11 cellular contexts compared by ENCODE assay signal in the genomic region with DNA sequence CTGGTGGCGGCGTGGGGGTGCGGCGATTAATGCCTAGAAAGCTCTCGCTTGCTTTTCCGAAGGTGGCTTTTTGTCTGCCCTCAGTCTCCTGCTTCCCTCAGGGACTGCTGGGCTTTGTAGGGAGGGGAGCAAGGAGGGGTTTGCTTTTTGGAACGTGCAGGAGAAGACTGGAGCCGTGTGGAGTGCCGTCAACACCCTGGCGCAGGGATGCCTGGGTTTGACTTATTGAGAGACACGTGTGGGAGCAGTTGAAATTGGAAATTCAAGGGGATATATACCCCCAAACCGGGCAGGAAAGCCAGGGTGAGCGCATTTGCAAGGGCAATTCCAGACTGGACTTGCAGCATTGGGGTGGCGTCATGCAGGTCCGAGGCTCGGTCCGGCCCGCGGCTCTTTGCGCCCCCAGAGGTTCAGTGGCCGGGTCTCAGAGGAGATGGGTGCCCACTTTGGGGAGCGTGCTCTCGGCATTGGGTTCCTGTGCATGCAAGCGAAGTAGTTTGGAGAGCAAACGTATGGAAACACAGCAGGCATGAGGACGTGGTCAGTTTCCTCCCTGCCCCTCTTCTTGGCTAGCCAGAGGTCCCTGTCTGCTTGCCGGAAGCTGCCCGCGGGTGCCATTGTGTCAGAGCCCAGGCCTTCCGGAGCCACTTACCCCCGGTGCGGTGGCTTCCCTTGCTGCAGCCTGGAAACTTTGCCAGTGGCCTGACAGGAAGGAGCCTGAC. TPM values are rescaled to one million over a fixed set of nuclear protein-coding genes. Genes with fewer than 3 reads are reported as not detected.
A peak's percentile ranks its signal among the peaks of the same experiment; 100 is the strongest.
DNase-seq lines count a peak whose midpoint lies in the region; ATAC-seq and TF ChIP-seq lines count a peak whose summit lies in the region.
"Had no signal": no experiment of that assay in that cellular context is flagged by ENCODE, and none has a peak within 500 bp of the region (broad histone marks: within the 10 kb centered on the region; RNA-seq: fewer than 3 reads in every experiment).

No MANE protein-coding gene starts in this region.

- H3K4me3 Mint-ChIP-seq in naive thymus-derived CD4-positive, alpha-beta T cell = peak overlapping the region in 5 of 10 donors; percentile 13 to 85 (median 29)
- H3K4me3 Mint-ChIP-seq: stimulated activated effector memory CD8-positive, alpha-beta T cell treated with anti-CD3 and anti-CD28 coated beads, Interleukin-12 subunit alpha, Interleukin-12 subunit beta, amount 100 ng/mL, for 72 hours had no signal

- no peaks in the 10 kb centered on the region for H3K9me2 ChIP-seq in neural cell (ENCODE audit: insufficient read depth, low read length)

- no peak for TF ChIP-seq CTCF in left ventricle myocardium inferior (IDR thresholded peaks at IDR 0.05; ENCODE audit: borderline replicate concordance)
- no peak for TF ChIP-seq CTCF in neural cell (IDR thresholded peaks at IDR 0.05; ENCODE audit: poor library complexity, severe bottlenecking)

- H3K79me2 ChIP-seq in neural cell (replicated peaks; ENCODE audit: insufficient read depth, low read length) = peaks cover 71% of the 10 kb centered on the region

- 6 to 7% methylated on average over 32 of the region's 32 CpGs for WGBS in ectodermal cell, 2 experiments

- no peak overlapping the region for H2AFZ ChIP-seq in neural cell (ENCODE audit: low read depth, low read length)

- H3K9ac ChIP-seq in neural cell (ENCODE audit: low read length) = peak overlapping the region; percentile 91

- POLR2A ChIA-PET in naive thymus-derived CD4-positive, alpha-beta T cell (lab: Charles Lee) = no interaction called here

- H3K9me3 Mint-ChIP-seq in naive thymus-derived CD4-positive, alpha-beta T cell = no peaks in the 10 kb centered on the region
- H3K9me3 Mint-ChIP-seq: stimulated activated effector memory CD8-positive, alpha-beta T cell treated with anti-CD3 and anti-CD28 coated beads, Interleukin-12 subunit alpha, Interleukin-12 subunit beta, amount 100 ng/mL, for 72 hours had no signal

- H3K27ac ChIP-seq in left ventricle myocardium inferior (replicated peaks) (no peak overlapping the region), ectodermal cell (ENCODE audit: insufficient read depth, low read depth, low read length, poor library complexity, severe bottlenecking) (no peak overlapping the region), neural cell (ENCODE audit: low read length) (peak overlapping the region; percentile 74)
- no peak overlapping the region for H3K27ac ChIP-seq in naive thymus-derived CD4-positive, alpha-beta T cell (ENCODE audit: low read depth, low read length)

- ATAC-seq in Right ventricle myocardium inferior = no peak
- ATAC-seq in naive thymus-derived CD4-positive, alpha-beta T cell = no peak
- ATAC-seq: stimulated activated effector memory CD8-positive, alpha-beta T cell treated with anti-CD3 and anti-CD28 coated beads, Interleukin-12 subunit alpha, Interleukin-12 subunit beta, amount 100 ng/mL, for 72 hours had no signal

- H3K36me3 ChIP-seq in left ventricle myocardium inferior (no peaks in the 10 kb centered on the region), ectodermal cell (ENCODE audit: control insufficient read depth, insufficient read depth, low read length) (no peaks in the 10 kb centered on the region), neural cell (ENCODE audit: insufficient read depth, low read length) (no peaks in the 10 kb centered on the region)
- no peaks in the 10 kb centered on the region for H3K36me3 ChIP-seq in naive thymus-derived CD4-positive, alpha-beta T cell (ENCODE audit: control insufficient read depth in 2 of 3, insufficient read depth in 3 of 3, low read length in 3 of 3)

- no peak for TF ChIP-seq RAD21 in neural cell (conservative IDR thresholded peaks at IDR 0.05)

- no peaks in the 10 kb centered on the region for H4K20me1 ChIP-seq in neural cell (ENCODE audit: insufficient read depth)

- no peak for TF ChIP-seq EP300 in neural cell (conservative IDR thresholded peaks at IDR 0.05; ENCODE audit: poor library complexity, severe bottlenecking)

- no peaks in the 10 kb centered on the region for H3K9me3 ChIP-seq in left ventricle myocardium inferior (replicated peaks)
- no peaks in the 10 kb centered on the region for H3K9me3 ChIP-seq in ectodermal cell (ENCODE audit: control insufficient read depth, low read length)
- H3K9me3 ChIP-seq in neural cell (ENCODE audit: low read length) = no peaks in the 10 kb centered on the region
- no peaks in the 10 kb centered on the region for H3K9me3 ChIP-seq in naive thymus-derived CD4-positive, alpha-beta T cell (ENCODE audit: control insufficient read depth in 2 of 3, low read length in 3 of 3)

- CTCF ChIA-PET in naive thymus-derived CD4-positive, alpha-beta T cell (lab: Charles Lee) = no interaction called here

- no peaks in the 10 kb centered on the region for H3F3A ChIP-seq in neural cell (ENCODE audit: insufficient read depth, low read length, poor library complexity, severe bottlenecking)

- H3K4me3 ChIP-seq in left ventricle myocardium inferior (peak overlapping the region; percentile 74), ectodermal cell (ENCODE audit: insufficient read depth, low read depth, low read length) (peak overlapping the region; percentile 45), neural cell (ENCODE audit: low read length) (peak overlapping the region; percentile 98)
- H3K4me3 ChIP-seq in naive thymus-derived CD4-positive, alpha-beta T cell (ENCODE audit: low read length) = no peak overlapping the region

- intact Hi-C loops in left ventricle myocardium inferior (cut with micrococcal nuclease) (loop anchor here (10.0 kb wide), 2 partner anchors 708 to 1098 kb away; no protein-coding TSS in a partner anchor), Right ventricle myocardium inferior (cut with DNase I) (loop anchor here (10.0 kb wide), 2 partner anchors 178 to 448 kb away; no protein-coding TSS in a partner anchor), posterior cingulate gyrus (cut with DNase I) (loop anchor here (2.0 to 10.0 kb wide), 2 partner anchors 578 to 708 kb away; no protein-coding TSS in a partner anchor)
- intact Hi-C loops in naive thymus-derived CD4-positive, alpha-beta T cell (cut with micrococcal nuclease) = loop anchor here (5.0 to 10.0 kb wide), 2 partner anchors 450 to 1098 kb away; no protein-coding TSS in a partner anchor

- DNase-seq in left ventricle myocardium inferior = no peak
- DNase-seq in Right ventricle myocardium inferior (ENCODE audit: missing footprints) = no peak
- DNase-seq in DMS 273 (lab: John Stamatoyannopoulos, UW; ENCODE audit: unreplicated experiment) = no peak
- no peak for DNase-seq in stimulated activated naive CD4-positive, alpha-beta T cell treated with Interleukin-2 at 50 U/mL for 16 hours (lab: John Stamatoyannopoulos, UW)
- no peak for DNase-seq in posterior cingulate gyrus
- no peak for DNase-seq in naive thymus-derived CD4-positive, alpha-beta T cell
- DNase-seq: activated naive CD4-positive, alpha-beta T cell treated with anti-CD3 and anti-CD28 coated beads, Interleukin-2, amount 50 U/mL, for 16 hours; NCI-H446 had no signal

- H3K4me1 ChIP-seq in left ventricle myocardium inferior (peaks cover 25% of the 10 kb centered on the region), ectodermal cell (ENCODE audit: control insufficient read depth, insufficient read depth, low read length) (peaks cover 11% of the 10 kb centered on the region)
- no peaks in the 10 kb centered on the region for H3K4me1 ChIP-seq in naive thymus-derived CD4-positive, alpha-beta T cell (ENCODE audit: control insufficient read depth in 2 of 2, insufficient read depth in 2 of 2, low read length in 2 of 2)

- H3K4me2 ChIP-seq in neural cell (ENCODE audit: low read length) = peak overlapping the region; percentile 86

- H3K27me3 ChIP-seq in left ventricle myocardium inferior (ENCODE audit: low read depth) = peaks cover 63% of the 10 kb centered on the region
- peaks cover 34% of the 10 kb centered on the region for H3K27me3 ChIP-seq in ectodermal cell (ENCODE audit: control insufficient read depth, insufficient read depth, low read length, poor library complexity, severe bottlenecking)
- H3K27me3 ChIP-seq in neural cell (ENCODE audit: insufficient read depth, low read depth, low read length) = no peaks in the 10 kb centered on the region
- H3K27me3 ChIP-seq in naive thymus-derived CD4-positive, alpha-beta T cell (ENCODE audit: control insufficient read depth in 2 of 2, insufficient read depth in 2 of 2, low read length in 2 of 2) = no peaks in the 10 kb centered on the region

- peaks cover 0 to 2% (median 0%) of the 10 kb centered on the region in 5 donors for H3K36me3 Mint-ChIP-seq in naive thymus-derived CD4-positive, alpha-beta T cell
- H3K36me3 Mint-ChIP-seq: stimulated activated effector memory CD8-positive, alpha-beta T cell treated with anti-CD3 and anti-CD28 coated beads, Interleukin-12 subunit alpha, Interleukin-12 subunit beta, amount 100 ng/mL, for 72 hours had no signal

- peaks cover 4 to 27% (median 10%) of the 10 kb centered on the region in 7 donors for H3K4me1 Mint-ChIP-seq in naive thymus-derived CD4-positive, alpha-beta T cell

- H3K27me3 Mint-ChIP-seq in naive thymus-derived CD4-positive, alpha-beta T cell = peaks cover 40 to 60% (median 46%) of the 10 kb centered on the region in 5 donors

- no peak overlapping the region for H3K27ac Mint-ChIP-seq in naive thymus-derived CD4-positive, alpha-beta T cell
- H3K27ac Mint-ChIP-seq: stimulated activated effector memory CD8-positive, alpha-beta T cell treated with anti-CD3 and anti-CD28 coated beads, Interleukin-12 subunit alpha, Interleukin-12 subunit beta, amount 100 ng/mL, for 72 hours had no signal

RNA-seq across cellular contexts. Expression of a gene that starts 2.2 kb away (rescaled TPM):
- total RNA-seq in left ventricle myocardium inferior (1.3 TPM), Right ventricle myocardium inferior (1.4 TPM)
- 40.4 TPM for polyA plus RNA-seq in ectodermal cell (2013, experiment 1 of 4)
- 41.0 TPM for polyA plus RNA-seq in ectodermal cell (2013, experiment 2 of 4)
- polyA plus RNA-seq in ectodermal cell (2013, experiment 3 of 4) = 23.4 TPM
- 27.6 TPM for polyA plus RNA-seq in ectodermal cell (2013, experiment 4 of 4)
- 18.7 and 19.1 TPM in 2 replicates for polyA plus RNA-seq in neural cell
- 33.8 and 46.3 TPM in 2 replicates for polyA minus RNA-seq in neural cell
- 1 to 10 TPM in 3 of 5 experiments, not detected in 2; 1.6 to 2.2 (median 1.8) TPM for total RNA-seq in naive thymus-derived CD4-positive, alpha-beta T cell
- not detected for polyA plus RNA-seq in naive thymus-derived CD4-positive, alpha-beta T cell
